ENCODE assay signal across 9 cellular contexts in the genomic region with DNA sequence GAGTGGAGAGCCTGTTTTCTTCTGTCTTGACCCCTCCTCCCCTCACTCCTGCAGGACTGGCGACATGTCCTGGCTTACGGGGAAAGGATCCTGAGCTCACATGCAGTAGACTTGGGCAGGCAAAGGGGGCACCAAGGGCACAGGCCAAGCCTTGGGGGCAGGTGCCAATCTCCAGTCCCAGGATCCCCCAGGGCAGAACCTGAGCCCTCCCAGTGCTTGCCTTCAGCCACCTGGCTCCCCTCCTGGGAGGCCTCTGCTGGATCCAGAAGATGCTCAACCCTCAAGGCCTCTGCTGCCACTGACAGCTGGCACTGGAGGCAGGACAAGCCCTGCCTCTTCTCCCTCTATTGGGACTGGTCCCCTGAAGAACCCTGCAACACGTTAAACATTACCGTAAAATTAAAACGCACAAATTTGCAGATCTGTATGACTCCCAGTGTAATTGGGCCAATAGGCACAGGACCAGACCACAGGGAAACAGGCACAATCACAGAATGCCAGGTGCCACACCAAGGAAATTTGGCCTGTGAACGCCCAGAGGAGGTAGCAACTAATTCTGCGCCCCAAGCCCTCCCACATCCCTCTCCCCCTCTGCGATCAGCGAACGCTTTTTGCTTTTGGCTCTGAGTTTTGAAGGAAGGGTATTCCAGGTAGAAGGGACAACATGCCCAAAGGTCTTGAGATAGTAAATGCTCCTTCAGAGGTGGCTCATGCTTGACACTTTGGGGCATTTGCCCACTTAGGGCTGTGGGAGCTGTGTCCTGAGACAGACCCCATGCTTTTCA. TPM values are rescaled to one million over a fixed set of nuclear protein-coding genes. Genes with fewer than 3 reads are reported as not detected.
DNase-seq lines count a peak whose midpoint lies in the region; ATAC-seq and TF ChIP-seq lines count a peak whose summit lies in the region.
"Had no signal": no experiment of that assay in that cellular context is flagged by ENCODE, and none has a peak within 500 bp of the region (broad histone marks: within the 10 kb centered on the region; RNA-seq: fewer than 3 reads in every experiment).

No MANE protein-coding gene starts in this region.

- intact Hi-C loops in MCF 10A (cut with micrococcal nuclease), result no loop called here
- intact Hi-C loops in aorta (cut with DNase I), result loop anchor here in 1 of 2 donors (5.0 kb wide), 1 partner anchor 94 kb away; no protein-coding TSS in a partner anchor

- peak overlapping the region; percentile 68 to 83 for H3K4me3 ChIP-seq in aorta (ENCODE audit: low read length in 2 of 2)

- CTCF ChIA-PET in MCF 10A (lab: Yijun Ruan, JAX), result interaction anchor here (0.6 to 1.5 kb wide), 6 partner anchors 20 to 77 kb away, joined by 3 to 8 read pairs (median 3); no protein-coding TSS in a partner anchor

- 62 to 63% methylated on average over 10 of the region's 10 CpGs for WGBS in aorta, 2 donors

- peaks cover 3% of the 10 kb centered on the region for H3K9me3 ChIP-seq in aorta (ENCODE audit: control insufficient read depth, low read length)

- H3K4me1 ChIP-seq in aorta (ENCODE audit: control insufficient read depth in 1 of 2, insufficient read depth in 2 of 2, low read length in 2 of 2), result no peaks in the 10 kb centered on the region

- no peaks in the 10 kb centered on the region for H3K27me3 ChIP-seq in aorta (ENCODE audit: control insufficient read depth in 1 of 2, insufficient read depth in 2 of 2, low read length in 1 of 2)

- peaks cover 4% of the 10 kb centered on the region for H3K27me3 Mint-ChIP-seq in stimulated activated naive CD8-positive, alpha-beta T cell treated with anti-CD3 and anti-CD28 coated beads, Interleukin-15, Interleukin-2, amounts not matched to agents 100 ng/mL and 50 ng/mL, for 24 hours
- H3K27me3 Mint-ChIP-seq in MCF 10A (ENCODE audit: insufficient read depth, unreplicated experiment) (no peaks in the 10 kb centered on the region), mesothelial cell of epicardium (ENCODE audit: low read depth) (peaks cover 7% of the 10 kb centered on the region)

- H3K4me1 Mint-ChIP-seq in stimulated activated naive CD8-positive, alpha-beta T cell treated with anti-CD3 and anti-CD28 coated beads, Interleukin-15, Interleukin-2, amounts not matched to agents 100 ng/mL and 50 ng/mL, for 24 hours (ENCODE audit: low read depth), result peaks cover 46% of the 10 kb centered on the region
- H3K4me1 Mint-ChIP-seq in MCF 10A (ENCODE audit: insufficient read depth, unreplicated experiment) (peaks cover 8% of the 10 kb centered on the region), mesothelial cell of epicardium (peaks cover 35% of the 10 kb centered on the region)

- POLR2A ChIA-PET in MCF 10A (lab: Yijun Ruan, JAX), result interaction anchor here (1.0 to 3.4 kb wide), 13 partner anchors 9 to 128 kb away, joined by 3 to 24 read pairs (median 4); a partner anchor contains a TSS

- DNase-seq in stimulated activated naive CD8-positive, alpha-beta T cell treated with anti-CD3 and anti-CD28 coated beads, Interleukin-15, Interleukin-2, amounts not matched to agents 100 U/mL and 50 U/mL, for 24 hours, result no peak
- DNase-seq in MCF 10A (ENCODE audit: unreplicated experiment) (no peak), mesothelial cell of epicardium (ENCODE audit: low spot score in 2 of 2, unreplicated experiment in 2 of 2) (no peak), aorta (peak in 1 of 2 donors; percentile 48), occipital lobe (lab: John Stamatoyannopoulos, UW) (no peak)

- peak overlapping the region; percentile 15 to 78 for H3K27ac ChIP-seq in aorta (ENCODE audit: low read depth in 1 of 2, low read length in 2 of 2)

- peaks cover 4% of the 10 kb centered on the region for H3K9me3 Mint-ChIP-seq in stimulated activated naive CD8-positive, alpha-beta T cell treated with anti-CD3 and anti-CD28 coated beads, Interleukin-15, Interleukin-2, amounts not matched to agents 100 ng/mL and 50 ng/mL, for 24 hours
- H3K9me3 Mint-ChIP-seq in MCF 10A (ENCODE audit: unreplicated experiment) (peaks cover 8% of the 10 kb centered on the region), mesothelial cell of epicardium (peaks cover 3% of the 10 kb centered on the region)

- no peak for ATAC-seq in stimulated activated naive CD8-positive, alpha-beta T cell treated with anti-CD3 and anti-CD28 coated beads, Interleukin-15, Interleukin-2, amounts not matched to agents 100 U/mL and 50 U/mL, for 24 hours
- ATAC-seq in aorta (ENCODE audit: low FRiP score) (no peak), HG02763 (IDR thresholded peaks at IDR 0.05; ENCODE audit: unreplicated experiment) (no peak), HG02885 (IDR thresholded peaks at IDR 0.05; ENCODE audit: poor library complexity, unreplicated experiment) (no peak)

- TF ChIP-seq CTCF in MCF 10A (IDR thresholded peaks at IDR 0.05; ENCODE audit: unreplicated experiment) (no peak), mesothelial cell of epicardium (IDR thresholded peaks at IDR 0.05; ENCODE audit: unreplicated experiment) (no peak)

- peak overlapping the region; percentile 99 for H3K4me3 Mint-ChIP-seq in stimulated activated naive CD8-positive, alpha-beta T cell treated with anti-CD3 and anti-CD28 coated beads, Interleukin-15, Interleukin-2, amounts not matched to agents 100 ng/mL and 50 ng/mL, for 24 hours
- H3K4me3 Mint-ChIP-seq in MCF 10A (ENCODE audit: unreplicated experiment) (peak overlapping the region; percentile 88), mesothelial cell of epicardium (peak overlapping the region; percentile 99)

- no peaks in the 10 kb centered on the region for H3K36me3 ChIP-seq in aorta (ENCODE audit: control insufficient read depth in 1 of 2, insufficient read depth in 2 of 2, low read length in 1 of 2)

- peaks cover 13% of the 10 kb centered on the region for H3K36me3 Mint-ChIP-seq in stimulated activated naive CD8-positive, alpha-beta T cell treated with anti-CD3 and anti-CD28 coated beads, Interleukin-15, Interleukin-2, amounts not matched to agents 100 ng/mL and 50 ng/mL, for 24 hours (ENCODE audit: low read depth)
- peaks cover 18% of the 10 kb centered on the region for H3K36me3 Mint-ChIP-seq in MCF 10A (ENCODE audit: insufficient read depth, unreplicated experiment)
- H3K36me3 Mint-ChIP-seq in mesothelial cell of epicardium, result peaks cover under 1% of the 10 kb centered on the region

- TSS peak; percentile 76 for BruUV-seq in MCF 10A (replicated peaks; lab: Mats Ljungman, UMichigan)

- H3K27ac Mint-ChIP-seq in stimulated activated naive CD8-positive, alpha-beta T cell treated with anti-CD3 and anti-CD28 coated beads, Interleukin-15, Interleukin-2, amounts not matched to agents 100 ng/mL and 50 ng/mL, for 24 hours, result peak overlapping the region; percentile 93
- H3K27ac Mint-ChIP-seq in MCF 10A (ENCODE audit: low read depth, unreplicated experiment), result peak overlapping the region; percentile 37
- peak overlapping the region; percentile 89 for H3K27ac Mint-ChIP-seq in mesothelial cell of epicardium

RNA-seq across cellular contexts. Expression of a gene that starts 1.0 kb away (rescaled TPM):
- total RNA-seq in MCF 10A (2022) (49.2 and 57.3 TPM in 2 replicates), mesothelial cell of epicardium (92.3 to 101 TPM (median 97.3 TPM) in 3 replicates), aorta (10 to 100 TPM; 59.0 to 81.7 TPM), occipital lobe (49.3 TPM)
- polyA plus RNA-seq in aorta, result 10 to 100 TPM; 11.3 to 83.9 TPM

RNA-seq across cellular contexts. Expression of a gene that starts 14.1 kb away (rescaled TPM):
- total RNA-seq in MCF 10A (2022) (1.1 and 1.3 TPM in 2 replicates), mesothelial cell of epicardium (2.4 to 3.2 TPM (median 2.5 TPM) in 3 replicates), aorta (1 to 10 TPM; 1.0 to 3.8 TPM), occipital lobe (4.2 TPM)
- polyA plus RNA-seq in aorta, result 1 to 10 TPM; 1.4 to 2.3 TPM

RNA-seq across cellular contexts. Expression of a gene that starts 20.8 kb away (rescaled TPM):
- total RNA-seq in MCF 10A (2022), result 20.6 and 24.9 TPM in 2 replicates
- 19.7 to 22.8 TPM (median 22.0 TPM) in 3 replicates for total RNA-seq in mesothelial cell of epicardium
- 10 to 100 TPM; 17.0 to 20.8 TPM for total RNA-seq in aorta
- polyA plus RNA-seq in aorta, result 10 to 100 TPM; 16.4 to 69.0 TPM
- 21.8 TPM for total RNA-seq in occipital lobe

RNA-seq across cellular contexts. Expression of a gene that starts 33.8 kb away (rescaled TPM):
- total RNA-seq in MCF 10A (2022), result 0.19 and 0.22 TPM in 2 replicates
- total RNA-seq in mesothelial cell of epicardium, result 0.72 to 1.1 TPM (median 0.88 TPM) in 3 replicates
- under 1 TPM; 0.26 to 0.72 TPM for total RNA-seq in aorta
- polyA plus RNA-seq in aorta, result 1 to 10 TPM in 1 of 2 donors, under 1 TPM in 1; 0.13 to 1.1 TPM
- not detected for total RNA-seq in occipital lobe

RNA-seq across cellular contexts. Expression of a gene that starts 51.2 kb away (rescaled TPM):
- not detected in 2 replicates for total RNA-seq in MCF 10A (2022)
- total RNA-seq in mesothelial cell of epicardium, result 3.2 to 3.7 TPM (median 3.2 TPM) in 3 replicates
- total RNA-seq in aorta, result under 1 TPM in 1 of 2 donors, not detected in 1; 0.15 TPM
- not detected for polyA plus RNA-seq in aorta
- 1.4 TPM for total RNA-seq in occipital lobe
- total RNA-seq: pulmonary artery endothelial cell had no signal

Comparison
In these comparisons a context has a peak if more than half of its experiments do, and no peak if none do; other contexts are left out.
1. H3K27ac Mint-ChIP-seq: peak in every context shown above with its lines; median percentile 93 in stimulated activated naive CD8-positive, alpha-beta T cell treated with anti-CD3 and anti-CD28 coated beads, Interleukin-15, Interleukin-2, amounts not matched to agents 100 ng/mL and 50 ng/mL, for 24 hours; 89 in mesothelial cell of epicardium; 37 in MCF 10A.